Comparison of ENCODE assay signal across 2 cellular contexts in the genomic region with DNA sequence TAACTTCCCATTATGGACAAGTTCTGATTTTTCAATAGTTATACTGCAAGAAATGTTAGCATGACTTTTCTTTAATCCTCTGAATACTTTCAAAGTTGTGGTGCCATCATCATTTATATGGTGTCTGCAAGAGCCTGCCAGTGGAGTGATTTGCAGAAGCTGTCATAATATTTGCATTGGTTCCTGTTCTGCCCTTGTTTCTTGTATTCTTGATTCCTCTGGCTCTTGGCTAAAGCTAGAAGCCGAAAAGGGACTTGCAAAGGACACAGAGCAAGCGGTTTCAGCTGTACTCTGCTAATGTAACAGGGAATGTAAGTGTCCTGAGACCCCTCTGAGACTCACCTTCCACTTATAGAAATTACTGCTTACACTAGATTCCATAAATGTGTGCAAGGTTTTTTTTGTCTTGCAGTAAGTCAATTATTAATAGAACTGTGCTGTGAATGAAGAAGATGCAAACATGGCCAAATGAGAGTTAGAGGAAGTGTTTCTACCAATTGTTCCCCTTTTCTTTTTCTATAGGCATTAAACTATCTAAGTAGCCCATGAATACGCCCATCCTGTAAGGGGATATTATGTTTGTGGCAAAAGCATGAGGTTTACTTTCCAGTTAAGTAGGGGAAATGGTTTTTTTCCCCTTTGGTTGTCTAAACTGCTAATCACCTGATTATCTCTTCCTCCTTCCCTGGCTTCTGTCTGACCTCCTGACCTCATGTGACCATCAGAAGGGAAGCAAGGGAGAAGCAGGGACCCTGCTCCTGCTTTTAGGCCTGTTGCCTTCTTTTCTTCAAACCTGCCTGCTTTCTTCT.
TF ChIP-seq lines count a peak whose summit lies in the region.

No MANE protein-coding gene starts in this region.

TF ChIP-seq in liver, 16 proteins besides CTCF, POLR2A, EP300 and RAD21:
- TF ChIP-seq SP1 (IDR thresholded peaks at IDR 0.05) (no peak), RXRA (IDR thresholded peaks at IDR 0.05) (peak in 1 of 2 donors; percentile 7)

TF ChIP-seq in HepG2, 621 proteins besides CTCF, POLR2A, EP300 and RAD21:
- TF ChIP-seq CHD4 (IDR thresholded peaks at IDR 0.05; ENCODE audit: borderline replicate concordance, low read length) (no peak), IKZF1 (IDR thresholded peaks at IDR 0.05) (no peak), RCOR2 (CRISPR knock-in tag; IDR thresholded peaks at IDR 0.05) (no peak), ATAD3A (CRISPR knock-in tag; IDR thresholded peaks at IDR 0.05) (no peak), KLF11 (CRISPR knock-in tag; IDR thresholded peaks at IDR 0.05) (no peak), DPF2 (CRISPR knock-in tag; IDR thresholded peaks at IDR 0.05; ENCODE audit: borderline replicate concordance, low read depth) (no peak), ZNF101 (CRISPR knock-in tag; IDR thresholded peaks at IDR 0.05; ENCODE audit: borderline replicate concordance, low read depth) (no peak)
- TF ChIP-seq, protein P1, sequence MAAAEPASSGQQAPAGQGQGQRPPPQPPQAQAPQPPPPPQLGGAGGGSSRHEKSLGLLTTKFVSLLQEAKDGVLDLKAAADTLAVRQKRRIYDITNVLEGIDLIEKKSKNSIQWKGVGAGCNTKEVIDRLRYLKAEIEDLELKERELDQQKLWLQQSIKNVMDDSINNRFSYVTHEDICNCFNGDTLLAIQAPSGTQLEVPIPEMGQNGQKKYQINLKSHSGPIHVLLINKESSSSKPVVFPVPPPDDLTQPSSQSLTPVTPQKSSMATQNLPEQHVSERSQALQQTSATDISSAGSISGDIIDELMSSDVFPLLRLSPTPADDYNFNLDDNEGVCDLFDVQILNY (CRISPR knock-in tag; conservative IDR thresholded peaks at IDR 0.05) = no peak
